12 cellular contexts compared by ENCODE assay signal in genomic region chr6:19180348-19181073, GRCh38.
DNase-seq lines count a peak whose midpoint lies in the region; ATAC-seq and TF ChIP-seq lines count a peak whose summit lies in the region.
"Had no signal": no experiment of that assay in that cellular context is flagged by ENCODE, and none has a peak within 500 bp of the region (broad histone marks: within the 10 kb centered on the region; RNA-seq: fewer than 3 reads in every experiment).

No MANE protein-coding gene starts in this region.

- CTCF ChIA-PET in Panc1 (lab: Charles Lee): interaction anchor here (0.5 to 0.7 kb wide), 2 partner anchors 431 to 667 kb away, joined by 3 to 4 read pairs; no protein-coding TSS in a partner anchor

- no peaks in the 10 kb centered on the region for H3K4me1 ChIP-seq in Panc1 (ENCODE audit: control insufficient read depth, insufficient read depth, low read length)
- peaks cover 7 to 9% of the 10 kb centered on the region in 2 donors for H3K4me1 ChIP-seq in thoracic aorta (ENCODE audit: control insufficient read depth in 1 of 2, low read depth in 2 of 2)

- H3K36me3 ChIP-seq in Panc1 (ENCODE audit: control insufficient read depth, insufficient read depth, low read length) (no peaks in the 10 kb centered on the region), thoracic aorta (no peaks in the 10 kb centered on the region)

- in situ Hi-C loops in Panc1 (cut with HindIII; ENCODE audit: low pct_unique_long_range_greater_than_20kb, low sequenced_read_pairs): no loop called here

- peaks cover 3% of the 10 kb centered on the region; the same call in 1 of the 2 replicates for H3K9me3 ChIP-seq in Panc1 (ENCODE audit: control insufficient read depth, insufficient read depth, low read depth, low read length)
- H3K9me3 ChIP-seq in thoracic aorta: peaks cover 12% of the 10 kb centered on the region

- H3K4me3 Mint-ChIP-seq in mesothelial cell of epicardium: no peak overlapping the region
- H3K4me3 Mint-ChIP-seq: activated CD8-positive, alpha-beta T cell treated with anti-CD3 and anti-CD28 coated beads for 36 hours; CD4-positive, CD25-positive, alpha-beta regulatory T cell; T-helper 17 cell had no signal

- intact Hi-C loops in Panc1 (cut with micrococcal nuclease; ENCODE audit: unreplicated experiment): no loop called here

- H3K36me3 Mint-ChIP-seq in mesothelial cell of epicardium: peaks cover 5% of the 10 kb centered on the region
- H3K36me3 Mint-ChIP-seq: CD4-positive, CD25-positive, alpha-beta regulatory T cell had no signal

- no peak for DNase-seq in Panc1 (ENCODE audit: low read depth, low spot score)
- peak; percentile 51 for DNase-seq in fibroblast of the aortic adventitia (ENCODE audit: low read depth)
- no peak for DNase-seq in mesothelial cell of epicardium (ENCODE audit: low spot score in 2 of 2, unreplicated experiment in 2 of 2)
- peak; percentile 41 for DNase-seq in thoracic aorta (ENCODE audit: low spot score)
- DNase-seq in NCI-H2107 treated with DMSO at 0.1 percent for 48 hours (lab: John Stamatoyannopoulos, UW; ENCODE audit: unreplicated experiment): no peak
- DNase-seq in CD1c-positive myeloid dendritic cell (ENCODE audit: extremely low spot score): no peak
- DNase-seq: activated CD8-positive, alpha-beta T cell treated with anti-CD3 and anti-CD28 coated beads for 36 hours; CD4-positive, CD25-positive, alpha-beta regulatory T cell; NCI-H2029 treated with DMSO at 0.1 percent for 48 hours; T-helper 17 cell had no signal

- no peaks in the 10 kb centered on the region for H3K27me3 ChIP-seq in Panc1 (ENCODE audit: control insufficient read depth, insufficient read depth, low read length)
- no peaks in the 10 kb centered on the region for H3K27me3 ChIP-seq in thoracic aorta (replicated peaks; ENCODE audit: insufficient read depth)

- peaks cover 3% of the 10 kb centered on the region for H3K4me1 Mint-ChIP-seq in mesothelial cell of epicardium
- H3K4me1 Mint-ChIP-seq: CD4-positive, CD25-positive, alpha-beta regulatory T cell; T-helper 17 cell had no signal

- H3K27ac ChIP-seq in Panc1 (ENCODE audit: low read length) (peak overlapping the region; percentile 39; the same call in 1 of the 2 replicates), thoracic aorta (peak overlapping the region; percentile 1 to 57)

- POLR2A ChIA-PET in Panc1 (lab: Charles Lee): no interaction called here

- ATAC-seq in Panc1 (peak; percentile 56; the same call in 1 of the 2 replicates), thoracic aorta (ENCODE audit: insufficient number of reproducible peaks, low FRiP score, low read depth) (peak; percentile 84), GM21515 (IDR thresholded peaks at IDR 0.05; ENCODE audit: unreplicated experiment) (no peak), HG03469 (IDR thresholded peaks at IDR 0.05; ENCODE audit: unreplicated experiment) (no peak)
- ATAC-seq: activated CD8-positive, alpha-beta T cell treated with anti-CD3 and anti-CD28 coated beads for 36 hours; T-helper 17 cell had no signal

- peaks cover 19% of the 10 kb centered on the region for H3K9me3 Mint-ChIP-seq in mesothelial cell of epicardium

- no peaks in the 10 kb centered on the region for H3K27me3 Mint-ChIP-seq in mesothelial cell of epicardium (ENCODE audit: low read depth)
- H3K27me3 Mint-ChIP-seq: activated CD8-positive, alpha-beta T cell treated with anti-CD3 and anti-CD28 coated beads for 36 hours; CD4-positive, CD25-positive, alpha-beta regulatory T cell; T-helper 17 cell had no signal

- peak overlapping the region; percentile 44 for H3K27ac Mint-ChIP-seq in mesothelial cell of epicardium
- H3K27ac Mint-ChIP-seq: activated CD8-positive, alpha-beta T cell treated with anti-CD3 and anti-CD28 coated beads for 36 hours; CD4-positive, CD25-positive, alpha-beta regulatory T cell; T-helper 17 cell had no signal

- no peak overlapping the region for H3K4me3 ChIP-seq in Panc1 (ENCODE audit: low read depth in 2 of 2, low read length in 2 of 2)
- H3K4me3 ChIP-seq in fibroblast of the aortic adventitia (ENCODE audit: low read depth, low read length): no peak overlapping the region
- peak overlapping the region; percentile 44 for H3K4me3 ChIP-seq in thoracic aorta

- BruUV-seq in Panc1 (replicated peaks; lab: Mats Ljungman, UMichigan): no TSS peak

- TF ChIP-seq CTCF in Panc1 (IDR thresholded peaks at IDR 0.05): no peak
- TF ChIP-seq CTCF in fibroblast of the aortic adventitia (IDR thresholded peaks at IDR 0.05; ENCODE audit: insufficient read depth, low read length): no peak
- TF ChIP-seq CTCF in mesothelial cell of epicardium (IDR thresholded peaks at IDR 0.05; ENCODE audit: unreplicated experiment): no peak
- TF ChIP-seq CTCF in thoracic aorta (IDR thresholded peaks at IDR 0.05): no peak

Comparison
In these comparisons a context has a peak if more than half of its experiments do, and no peak if none do; other contexts are left out.
1. ATAC-seq: peak in Panc1 (single experiment) and thoracic aorta (single experiment); none in GM21515 (single experiment) and HG03469 (single experiment).
2. DNase-seq: peak in fibroblast of the aortic adventitia (single experiment) and thoracic aorta (single experiment); none in Panc1 (single experiment), mesothelial cell of epicardium (0 of 2), NCI-H2107 treated with DMSO at 0.1 percent for 48 hours (single experiment) and CD1c-positive myeloid dendritic cell (single experiment).